ENCODE assay signal across 8 cellular contexts in the genomic region with DNA sequence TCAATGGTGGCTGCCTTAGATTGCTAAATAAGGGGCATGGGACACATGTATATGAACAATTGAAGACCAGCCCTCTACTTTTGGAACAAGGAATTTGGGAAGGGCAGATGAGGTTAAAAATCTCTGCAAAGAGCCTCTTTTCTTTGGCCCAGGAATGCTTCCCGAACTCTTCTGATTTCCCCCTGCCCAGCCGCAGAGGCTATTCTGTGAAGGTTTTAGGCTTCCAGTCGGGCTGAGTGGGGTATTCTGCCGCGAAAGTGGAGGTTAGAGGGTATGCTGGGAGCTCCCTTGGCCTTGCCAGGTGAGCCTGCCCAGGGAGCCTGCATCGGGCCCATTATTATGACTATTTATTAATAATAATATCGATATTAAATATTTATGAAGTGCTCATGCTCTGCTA. TPM values are rescaled to one million over a fixed set of nuclear protein-coding genes. Genes with fewer than 3 reads are reported as not detected.
DNase-seq lines count a peak whose midpoint lies in the region; ATAC-seq, FAIRE-seq and TF ChIP-seq lines count a peak whose summit lies in the region.

No MANE protein-coding gene starts in this region.

- no peak for FAIRE-seq in GM19239 (lab: Jason Lieb, UNC)

- DNase-seq in AG09309 (ENCODE audit: low read depth) (no peak), Karpas-422 (no peak), GM19239 (ENCODE audit: insufficient read length, low spot score) (no peak), NCI-H1436 (lab: John Stamatoyannopoulos, UW) (no peak)
- no peak for DNase-seq in stimulated activated naive CD4-positive, alpha-beta T cell (lab: John Stamatoyannopoulos, UW)

- TF ChIP-seq RAD21 in neural cell (conservative IDR thresholded peaks at IDR 0.05), result no peak

- H3K36me3 ChIP-seq in Karpas-422 (ENCODE audit: insufficient read depth, low read length) (no peaks in the 10 kb centered on the region), neural cell (ENCODE audit: insufficient read depth, low read length) (no peaks in the 10 kb centered on the region)

- no peaks in the 10 kb centered on the region for H3K9me3 Mint-ChIP-seq in dendritic cell treated with granulocyte-macrophage colony-stimulating factor and Interleukin-4, amounts not matched to agents 40 ng/mL and 50 ng/mL, for 4 days

- H3K9me3 ChIP-seq in Karpas-422 (ENCODE audit: low read length), result no peaks in the 10 kb centered on the region
- no peaks in the 10 kb centered on the region for H3K9me3 ChIP-seq in neural cell (ENCODE audit: low read length)

- intact Hi-C loops in dendritic cell treated with granulocyte-macrophage colony-stimulating factor and Interleukin-4, amounts not matched to agents 40 ng/mL and 50 ng/mL, for 4 days (cut with micrococcal nuclease), result loop anchor here (5.0 kb wide), 1 partner anchor 44 kb away; the partner anchor contains the start of gene TFCP2

- peak overlapping the region; percentile 85 for H3K4me2 ChIP-seq in Karpas-422 (ENCODE audit: low read depth, low read length, poor library complexity, severe bottlenecking)
- peak overlapping the region; percentile 90 for H3K4me2 ChIP-seq in neural cell (ENCODE audit: low read length)

- H3K9ac ChIP-seq in Karpas-422 (ENCODE audit: low read length) (peak overlapping the region; percentile 71; the same call in 1 of the 2 replicates), neural cell (ENCODE audit: low read length) (peak overlapping the region; percentile 88)

- peak overlapping the region; percentile 55 for H3K4me3 Mint-ChIP-seq in dendritic cell treated with granulocyte-macrophage colony-stimulating factor and Interleukin-4, amounts not matched to agents 40 ng/mL and 50 ng/mL, for 4 days

- H2AFZ ChIP-seq in Karpas-422 (ENCODE audit: low read length) (no peak overlapping the region), neural cell (ENCODE audit: low read depth, low read length) (peak overlapping the region; percentile 10)

- H3K9me2 ChIP-seq in Karpas-422 (replicated peaks; ENCODE audit: insufficient read depth, low read length), result no peaks in the 10 kb centered on the region
- no peaks in the 10 kb centered on the region for H3K9me2 ChIP-seq in neural cell (ENCODE audit: insufficient read depth, low read length)

- no peaks in the 10 kb centered on the region for H3F3A ChIP-seq in neural cell (ENCODE audit: insufficient read depth, low read length, poor library complexity, severe bottlenecking)

- TF ChIP-seq EP300 in neural cell (conservative IDR thresholded peaks at IDR 0.05; ENCODE audit: poor library complexity, severe bottlenecking), result no peak

- peaks cover 12% of the 10 kb centered on the region for H3K4me1 ChIP-seq in Karpas-422 (ENCODE audit: low read length)

- H3K27me3 ChIP-seq in Karpas-422 (ENCODE audit: low read length) (no peaks in the 10 kb centered on the region), neural cell (ENCODE audit: insufficient read depth, low read depth, low read length) (no peaks in the 10 kb centered on the region)

- no peak overlapping the region for H3K27ac Mint-ChIP-seq in dendritic cell treated with granulocyte-macrophage colony-stimulating factor and Interleukin-4, amounts not matched to agents 40 ng/mL and 50 ng/mL, for 4 days

- H3K27ac ChIP-seq in Karpas-422 (ENCODE audit: low read length), result no peak overlapping the region
- peak overlapping the region; percentile 44 for H3K27ac ChIP-seq in neural cell (ENCODE audit: low read length)

- H3K27me3 Mint-ChIP-seq in dendritic cell treated with granulocyte-macrophage colony-stimulating factor and Interleukin-4, amounts not matched to agents 40 ng/mL and 50 ng/mL, for 4 days, result peaks cover 1% of the 10 kb centered on the region

- H3K36me3 Mint-ChIP-seq in dendritic cell treated with granulocyte-macrophage colony-stimulating factor and Interleukin-4, amounts not matched to agents 40 ng/mL and 50 ng/mL, for 4 days (ENCODE audit: low read depth), result no peaks in the 10 kb centered on the region

- TF ChIP-seq CTCF in AG09309 (IDR thresholded peaks at IDR 0.05; ENCODE audit: control insufficient read depth, insufficient read depth, low read depth, low read length, missing control alignments) (no peak), neural cell (IDR thresholded peaks at IDR 0.05; ENCODE audit: poor library complexity, severe bottlenecking) (no peak)

- peaks cover 8% of the 10 kb centered on the region for H3K4me1 Mint-ChIP-seq in dendritic cell treated with granulocyte-macrophage colony-stimulating factor and Interleukin-4, amounts not matched to agents 40 ng/mL and 50 ng/mL, for 4 days (ENCODE audit: low read depth)

- H3K79me2 ChIP-seq in Karpas-422 (ENCODE audit: low read length) (no peaks in the 10 kb centered on the region), neural cell (replicated peaks; ENCODE audit: insufficient read depth, low read length) (peaks cover 19% of the 10 kb centered on the region)

- no peak for ATAC-seq in GM21360 (IDR thresholded peaks at IDR 0.05; ENCODE audit: unreplicated experiment)

- H4K20me1 ChIP-seq in Karpas-422 (ENCODE audit: insufficient read depth, low read depth, low read length) (no peaks in the 10 kb centered on the region), neural cell (ENCODE audit: insufficient read depth) (no peaks in the 10 kb centered on the region)

- peak overlapping the region; percentile 83 for H3K4me3 ChIP-seq in AG09309 (ENCODE audit: control insufficient read depth, low read depth, low read length)
- peak overlapping the region; percentile 72 for H3K4me3 ChIP-seq in Karpas-422 (ENCODE audit: low read length)
- H3K4me3 ChIP-seq in neural cell (ENCODE audit: low read length), result peak overlapping the region; percentile 86

TF ChIP-seq in neural cell, 6 proteins besides CTCF, POLR2A, EP300 and RAD21:
- no peak for TF ChIP-seq POLR2AphosphoS5 (IDR thresholded peaks at IDR 0.05)
- no peak for TF ChIP-seq MXI1 (conservative IDR thresholded peaks at IDR 0.05; ENCODE audit: poor library complexity, severe bottlenecking)
- TF ChIP-seq REST (IDR thresholded peaks at IDR 0.05; ENCODE audit: borderline replicate concordance), result no peak
- TF ChIP-seq SMC3 (conservative IDR thresholded peaks at IDR 0.05; ENCODE audit: poor library complexity), result no peak
- TF ChIP-seq EZH2 (IDR thresholded peaks at IDR 0.05; ENCODE audit: borderline replicate concordance, insufficient read depth, low read length, poor library complexity, severe bottlenecking), result no peak
- no peak for TF ChIP-seq TAF1 (IDR thresholded peaks at IDR 0.05; ENCODE audit: low read depth)

RNA-seq across cellular contexts. Expression of gene POU6F1, which starts 1.2 kb away (rescaled TPM):
- 1.6 and 3.2 TPM in 2 replicates for total RNA-seq in Karpas-422 (2014; rRNA removed; shearing (Covaris generic); ENCODE audit: low replicate concordance)
- 12.4 and 12.7 TPM in 2 replicates for polyA plus RNA-seq in neural cell
- polyA minus RNA-seq in neural cell, result 20.5 and 26.7 TPM in 2 replicates

RNA-seq across cellular contexts. Expression of gene DAZAP2, which starts 22.0 kb away (rescaled TPM):
- total RNA-seq in Karpas-422 (2014; rRNA removed; shearing (Covaris generic); ENCODE audit: low replicate concordance), result 189 and 362 TPM in 2 replicates
- polyA plus RNA-seq in neural cell, result 89.0 and 97.9 TPM in 2 replicates
- polyA minus RNA-seq in neural cell, result 67.0 and 72.4 TPM in 2 replicates

RNA-seq across cellular contexts. Expression of gene TFCP2, which starts 43.7 kb away (rescaled TPM):
- 17.9 and 26.5 TPM in 2 replicates for total RNA-seq in Karpas-422 (2014; rRNA removed; shearing (Covaris generic); ENCODE audit: low replicate concordance)
- 27.0 and 28.6 TPM in 2 replicates for polyA plus RNA-seq in neural cell
- 26.3 and 29.2 TPM in 2 replicates for polyA minus RNA-seq in neural cell

RNA-seq across cellular contexts. Expression of gene SMAGP, which starts 53.6 kb away (rescaled TPM):
- total RNA-seq in Karpas-422 (2014; rRNA removed; shearing (Covaris generic); ENCODE audit: low replicate concordance), result 2.3 and 2.5 TPM in 2 replicates
- not detected in 2 replicates for polyA plus RNA-seq in neural cell
- not detected in 2 replicates for polyA minus RNA-seq in neural cell
